ENCODE assay signal across 1 cellular context in genomic region chr20:45972500-45973183, GRCh38.
TF ChIP-seq lines count a peak whose summit lies in the region.

No MANE protein-coding gene starts in this region.

TF ChIP-seq in endothelial cell of umbilical vein, 7 proteins besides CTCF, POLR2A, EP300 and RAD21:
- no peak for TF ChIP-seq MAX (IDR thresholded peaks at IDR 0.05; ENCODE audit: insufficient read depth, insufficient read length)
- no peak for TF ChIP-seq EZH2 (IDR thresholded peaks at IDR 0.05; ENCODE audit: borderline replicate concordance, low read depth, low read length, severe bottlenecking)
- TF ChIP-seq GATA2 (IDR thresholded peaks at IDR 0.05; ENCODE audit: insufficient read depth, insufficient read length, low read depth, low read length): no peak
- no peak for TF ChIP-seq FOS (IDR thresholded peaks at IDR 0.05; ENCODE audit: borderline replicate concordance, insufficient read depth, low read length)
- TF ChIP-seq JUN (IDR thresholded peaks at IDR 0.05; ENCODE audit: borderline replicate concordance, insufficient read depth, insufficient read length, low read depth): no peak
- TF ChIP-seq POLR2AphosphoS5 (IDR thresholded peaks at IDR 0.05; ENCODE audit: insufficient read depth, low read depth, low read length): no peak
- no peak for TF ChIP-seq MYC (IDR thresholded peaks at IDR 0.05; ENCODE audit: low read depth, low read length)
